Comparison of ENCODE assay signal across 8 cellular contexts in genomic region chr2:118371500-118371899, GRCh38.
DNase-seq lines count a peak whose midpoint lies in the region; ATAC-seq, FAIRE-seq and TF ChIP-seq lines count a peak whose summit lies in the region.

No MANE protein-coding gene starts in this region.

- H4K5ac ChIP-seq in H1 (ENCODE audit: insufficient read length, low read depth, low read length): no peak overlapping the region

- no peak overlapping the region for H3K18ac ChIP-seq in H1 (ENCODE audit: extremely low read depth, low read length)

- no peaks in the 10 kb centered on the region for H3K23me2 ChIP-seq in H1 (ENCODE audit: low read depth, low read length)

- no peak overlapping the region for H2BK120ac ChIP-seq in H1 (replicated peaks; ENCODE audit: low read depth, low read length)

- H3K27me3 Mint-ChIP-seq in progenitor cell of endocrine pancreas: peaks cover 38% of the 10 kb centered on the region

- H3K4me2 ChIP-seq in H1 (ENCODE audit: insufficient read depth in 1 of 2, low read depth in 2 of 2, low read length in 2 of 2): no peak overlapping the region

- no peak overlapping the region for H3K4me3 Mint-ChIP-seq in progenitor cell of endocrine pancreas (ENCODE audit: low read depth)

- H3K9ac ChIP-seq in H1 (replicated peaks in 1 of 4; ENCODE audit: extremely low read depth in 1 of 4, low read depth in 3 of 4, low read length in 3 of 4): no peak overlapping the region

- no peak overlapping the region for H3K14ac ChIP-seq in H1 (ENCODE audit: insufficient read length)

- no peak overlapping the region for H3K27ac Mint-ChIP-seq in progenitor cell of endocrine pancreas

- no peaks in the 10 kb centered on the region for H3K36me3 Mint-ChIP-seq in progenitor cell of endocrine pancreas (ENCODE audit: insufficient read depth)

- peak; percentile 89 for ATAC-seq in GM18868 (IDR thresholded peaks at IDR 0.05; ENCODE audit: unreplicated experiment)
- no peak for ATAC-seq in HG03095 (IDR thresholded peaks at IDR 0.05; ENCODE audit: unreplicated experiment)

- intact Hi-C loops in ovary (cut with DNase I): no loop called here

- no peak overlapping the region for H4K91ac ChIP-seq in H1 (replicated peaks; ENCODE audit: insufficient read length, low read length)

- H3K9me3 ChIP-seq in H1 (ENCODE audit: insufficient read depth in 2 of 2, low read depth in 1 of 2, low read length in 1 of 2) (no peaks in the 10 kb centered on the region), ovary (no peaks in the 10 kb centered on the region)

- no peak overlapping the region for H2AFZ ChIP-seq in H1 (ENCODE audit: low read length)

- peaks cover 10% of the 10 kb centered on the region for H3K4me1 Mint-ChIP-seq in progenitor cell of endocrine pancreas (ENCODE audit: low read depth)

- H3K79me2 ChIP-seq in H1 (ENCODE audit: control insufficient read depth in 1 of 2, insufficient read depth in 2 of 2, low read length in 2 of 2): no peaks in the 10 kb centered on the region

- no peak overlapping the region for H3K23ac ChIP-seq in H1 (ENCODE audit: insufficient read length)

- H3K4me1 ChIP-seq in H1 (replicated peaks in 1 of 4; ENCODE audit: control insufficient read depth in 3 of 4, insufficient read depth in 4 of 4, low read length in 3 of 4) (peaks cover 3 to 7% (median 5%) of the 10 kb centered on the region in 4 experiments; a peak in 4 of 7 replicates), ovary (ENCODE audit: insufficient read depth) (no peaks in the 10 kb centered on the region)

- TF ChIP-seq EP300 in H1 (IDR thresholded peaks at IDR 0.05; ENCODE audit: borderline replicate concordance in 1 of 2, low read depth in 2 of 2, low read length in 2 of 2) (no peak), ovary (IDR thresholded peaks at IDR 0.05) (no peak)

- H3K9me3 Mint-ChIP-seq in progenitor cell of endocrine pancreas (ENCODE audit: low read depth): no peaks in the 10 kb centered on the region

- peak; percentile 99 for TF ChIP-seq RAD21 in H1 (IDR thresholded peaks at IDR 0.05 in 1 of 2, conservative IDR thresholded peaks at IDR 0.05 in 1 of 2; ENCODE audit: low read depth in 2 of 2, low read length in 2 of 2)

- H2BK20ac ChIP-seq in H1 (ENCODE audit: low read length): no peak overlapping the region

- no peak overlapping the region for H2AK5ac ChIP-seq in H1 (ENCODE audit: low read depth, low read length)

- FAIRE-seq in H1 (lab: Jason Lieb, UNC): peak; percentile 90

- no peak overlapping the region for H3K27ac ChIP-seq in H1 (ENCODE audit: low read depth, low read length)
- H3K27ac ChIP-seq in ovary: no peak overlapping the region

- H4K20me1 ChIP-seq in H1 (replicated peaks in 1 of 2; ENCODE audit: control insufficient read depth in 1 of 2, insufficient read depth in 2 of 2, low read length in 2 of 2): no peaks in the 10 kb centered on the region

- peaks cover 0 to 3% (median 0%) of the 10 kb centered on the region in 4 experiments; a peak in 2 of 7 replicates for H3K27me3 ChIP-seq in H1 (replicated peaks in 1 of 4; ENCODE audit: control insufficient read depth in 3 of 4, extremely low read depth in 1 of 4, insufficient read depth in 3 of 4, low read length in 3 of 4)
- no peaks in the 10 kb centered on the region for H3K27me3 ChIP-seq in ovary

- no peak overlapping the region for H4K8ac ChIP-seq in H1 (ENCODE audit: extremely low read depth, insufficient read depth, low read length)

- no peak for TF ChIP-seq POLR2A in H1 (IDR thresholded peaks at IDR 0.05; ENCODE audit: control extremely low read depth in 1 of 2, low read depth in 2 of 2, low read length in 2 of 2)
- TF ChIP-seq POLR2A in ovary (IDR thresholded peaks at IDR 0.05): no peak

- H3K56ac ChIP-seq in H1 (replicated peaks; ENCODE audit: insufficient read length, low read depth, low read length): no peak overlapping the region

- no peak overlapping the region for H3K4me3 ChIP-seq in H1 (ENCODE audit: extremely low read depth in 1 of 4, insufficient read depth in 2 of 4, low read depth in 3 of 4, low read length in 4 of 4)
- H3K4me3 ChIP-seq in ovary: no peak overlapping the region

- H2BK5ac ChIP-seq in H1 (ENCODE audit: low read depth, low read length): no peak overlapping the region

- DNase-seq in AG20443 (ENCODE audit: low spot score) (peak; percentile 85), NCI-H1105 (lab: John Stamatoyannopoulos, UW) (peak; percentile 20), H1 (ENCODE audit: low read depth in 1 of 2, low spot score in 2 of 2) (peak; percentile 38 to 62), progenitor cell of endocrine pancreas (ENCODE audit: low spot score, unreplicated experiment) (peak; percentile 24), ovary (no peak), mesenteric fat pad (ENCODE audit: low spot score) (no peak)

- CTCF ChIA-PET in H1 (lab: Charles Lee; ENCODE audit: partially characterized antibody): interaction anchor here (0.6 to 4.4 kb wide), 16 partner anchors 10 to 484 kb away, joined by 3 to 28 read pairs (median 4); no protein-coding TSS in a partner anchor

- POLR2A ChIA-PET in H1 (lab: Charles Lee; ENCODE audit: partially characterized antibody): no interaction called here

- TF ChIP-seq CTCF in H1 (IDR thresholded peaks at IDR 0.05; ENCODE audit: control extremely low read depth in 1 of 3, insufficient read depth in 1 of 3, low read depth in 1 of 3, low read length in 3 of 3) (peak; percentile 80 to 96 (median 82)), progenitor cell of endocrine pancreas (IDR thresholded peaks at IDR 0.05; ENCODE audit: unreplicated experiment) (peak; percentile 73), ovary (IDR thresholded peaks at IDR 0.05) (no peak)

- no peak overlapping the region for H2BK15ac ChIP-seq in H1 (ENCODE audit: low read length)

- H3K79me1 ChIP-seq in H1 (ENCODE audit: low read depth, low read length): no peaks in the 10 kb centered on the region

- WGBS in H1 (ENCODE audit: extremely low coverage in 1 of 2, insufficient coverage in 1 of 2, insufficient read length in 1 of 2, insufficient replicate concordance in 2 of 2, low coverage in 1 of 2, low lambda C conversion rate in 2 of 2, missing lambda C conversion rate in 1 of 2), 2 experiments: 16% methylated on average over 5 of the region's 6 CpGs; no CpG with 5 or more reads in 1 of the 2 experiments
- WGBS in ovary, 3 donors: 13 to 22% (median 18%) methylated on average over 6 of the region's 6 CpGs

- H3K4ac ChIP-seq in H1 (replicated peaks; ENCODE audit: insufficient read length, low read depth, low read length): no peak overlapping the region

- H2BK12ac ChIP-seq in H1 (ENCODE audit: low read depth, low read length): no peak overlapping the region

- H3K36me3 ChIP-seq in H1 (ENCODE audit: control insufficient read depth in 2 of 4, insufficient read depth in 4 of 4, low read length in 3 of 4) (no peaks in the 10 kb centered on the region), ovary (no peaks in the 10 kb centered on the region)

TF ChIP-seq in H1, 55 proteins besides CTCF, POLR2A, EP300 and RAD21:
- 0 out of 2 replicates have a peak, but pooled peaks have one; percentile 31 for TF ChIP-seq JUND (IDR thresholded peaks at IDR 0.05; ENCODE audit: low read length)
- TF ChIP-seq FOSL1 (IDR thresholded peaks at IDR 0.05; ENCODE audit: insufficient read depth, low read depth, low read length): no peak
- no peak for TF ChIP-seq ZNF274 (IDR thresholded peaks at IDR 0.05; ENCODE audit: borderline replicate concordance, extremely low read depth, low read length)
- no peak for TF ChIP-seq KDM1A (IDR thresholded peaks at IDR 0.05; ENCODE audit: borderline replicate concordance, low read length)
- no peak for TF ChIP-seq HDAC2 (IDR thresholded peaks at IDR 0.05; ENCODE audit: borderline replicate concordance in 1 of 2, low read depth in 2 of 2, low read length in 2 of 2)
- TF ChIP-seq TCF12 (IDR thresholded peaks at IDR 0.05; ENCODE audit: low read depth, low read length): no peak

Comparison
In these comparisons a context has a peak if more than half of its experiments do, and no peak if none do; other contexts are left out.
1. DNase-seq: peak in AG20443 (single experiment), NCI-H1105 (single experiment), H1 (2 of 2) and progenitor cell of endocrine pancreas (single experiment); none in ovary (0 of 5) and mesenteric fat pad (single experiment).
2. CTCF ChIP-seq: peak in H1 (3 of 3) and progenitor cell of endocrine pancreas (single experiment); none in ovary (0 of 3).